25 cellular contexts compared by ENCODE assay signal in genomic region chr22:23115369-23115768, GRCh38. TPM values are rescaled to one million over a fixed set of nuclear protein-coding genes. Genes with fewer than 3 reads are reported as not detected.
"Had no signal": no experiment of that assay in that cellular context is flagged by ENCODE, and none has a peak within 500 bp of the region (broad histone marks: within the 10 kb centered on the region; RNA-seq: fewer than 3 reads in every experiment).

No MANE protein-coding gene starts in this region.

- ATAC-seq: left cardiac atrium; left lung; mucosa of descending colon; natural killer cell treated with Interleukin-12 subunit alpha and Interleukin-12 subunit beta and Interleukin-15 and Interleukin-18, amount 100 ng/mL, for 72 hours; right lobe of liver; stimulated activated naive CD8-positive, alpha-beta T cell treated with anti-CD3 and anti-CD28 coated beads, Interleukin-15, amount 100 ng/mL, for 72 hours had no signal

- H3K27ac ChIP-seq: coronary artery, left lung, parathyroid adenoma, right lobe of liver, testis, tibial artery had no signal

- DNase-seq: effector CD4-positive, alpha-beta T cell; head of caudate nucleus; kidney; left cardiac atrium; left lung; mesenchymal stem cell; mucosa of descending colon; naive B cell; right lobe of liver; stimulated activated CD4-positive, alpha-beta T cell treated with anti-CD3 and anti-CD28 coated beads, Interleukin-12 subunit alpha, Interleukin-12 subunit beta, amount 100 ng/mL, for 4 hours; stimulated activated CD4-positive, alpha-beta T cell treated with anti-CD3 and anti-CD28 coated beads, Interleukin-1b, Interleukin-23, amount 100 ng/mL, for 48 hours; stimulated activated CD4-positive, alpha-beta T cell treated with anti-CD3 and anti-CD28 coated beads, Interleukin-4, amount 100 ng/mL, for 1 hour; stimulated activated CD8-positive, alpha-beta memory T cell treated with anti-CD3 and anti-CD28 coated beads, Interleukin-4, amount 100 ng/mL, for 48 hours; stimulated activated naive CD4-positive, alpha-beta T cell; stimulated activated naive CD8-positive, alpha-beta T cell treated with anti-CD3 and anti-CD28 coated beads, Interleukin-15, amount 100 ng/mL, for 72 hours; testis; tibial artery had no signal

- H3K4me2 ChIP-seq: smooth muscle cell had no signal

- H3K27me3 ChIP-seq: left lung, right lobe of liver, testis, tibial artery had no signal

- H3K4me1 ChIP-seq: left lung, parathyroid adenoma, right lobe of liver, testis, tibial artery had no signal

- H3K9ac ChIP-seq: parathyroid adenoma had no signal

- H3K9me3 ChIP-seq: left lung, mucosa of descending colon, right lobe of liver, testis, tibial artery had no signal

- H3K4me3 ChIP-seq: coronary artery, left lung, mucosa of descending colon, right lobe of liver, smooth muscle cell, testis, tibial artery had no signal

- H3K36me3 ChIP-seq: left lung, right lobe of liver, tibial artery had no signal

RNA-seq across cellular contexts. Expression of gene RSPH14, which starts 26.4 kb away (rescaled TPM):
- total RNA-seq: chondrocyte; glomerular endothelial cell; left cardiac atrium; lung microvascular endothelial cell; natural killer cell treated with Interleukin-12 subunit alpha and Interleukin-12 subunit beta and Interleukin-15 and Interleukin-18, amount 100 ng/mL, for 72 hours; osteoblast; right lobe of liver; smooth muscle cell had no signal
